Comparison of ENCODE assay signal across 12 cellular contexts in the genomic region with DNA sequence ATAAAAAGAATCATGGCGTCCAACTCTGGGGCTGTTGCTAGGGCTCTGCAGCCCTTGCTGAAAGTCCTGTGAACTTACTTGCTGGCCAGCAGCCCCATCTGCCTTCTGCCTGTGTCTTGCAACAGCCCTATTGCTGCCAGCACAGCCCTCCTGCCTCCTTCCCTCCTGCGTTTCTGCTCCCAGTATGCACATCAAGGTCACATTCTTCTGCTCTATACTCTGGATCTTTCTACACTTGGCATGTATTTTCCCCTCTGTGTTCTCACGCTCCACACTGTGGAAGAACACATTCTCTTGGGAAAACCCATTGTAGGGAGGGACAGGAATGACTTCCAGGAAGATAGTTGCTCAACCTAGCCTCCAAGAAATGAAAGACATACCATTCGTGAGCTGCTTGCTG.
DNase-seq lines count a peak whose midpoint lies in the region; TF ChIP-seq lines count a peak whose summit lies in the region.
"Had no signal": no experiment of that assay in that cellular context is flagged by ENCODE, and none has a peak within 500 bp of the region (broad histone marks: within the 10 kb centered on the region; RNA-seq: fewer than 3 reads in every experiment).

No MANE protein-coding gene starts in this region.

- TF ChIP-seq POLR2A in Peyer's patch (IDR thresholded peaks at IDR 0.05), result no peak

- H2BK120ac ChIP-seq in mesendoderm (ENCODE audit: low read depth, low read length), result no peak overlapping the region

- H3K4me3 Mint-ChIP-seq in T-helper 1 cell treated with Interleukin-12 subunit alpha and Interleukin-12 subunit beta and Interleukin-4 antibody, amounts not matched to agents 30 μg/mL and 1 μg/mL, for 36 hours, result no peak overlapping the region
- H3K4me3 Mint-ChIP-seq: activated CD4-positive, alpha-beta memory T cell treated with anti-CD3 and anti-CD28 coated beads for 36 hours; stimulated activated naive CD8-positive, alpha-beta T cell treated with anti-CD3 and anti-CD28 coated beads, Interleukin-15, amount 100 ng/mL, for 72 hours had no signal

- peaks cover 3% of the 10 kb centered on the region for H3K36me3 Mint-ChIP-seq in T-helper 1 cell treated with Interleukin-12 subunit alpha and Interleukin-12 subunit beta and Interleukin-4 antibody, amounts not matched to agents 30 μg/mL and 1 μg/mL, for 36 hours (ENCODE audit: low read depth)
- H3K36me3 Mint-ChIP-seq: activated CD4-positive, alpha-beta memory T cell treated with anti-CD3 and anti-CD28 coated beads for 36 hours had no signal

- peaks cover 5% of the 10 kb centered on the region for H3K4me1 ChIP-seq in mesendoderm (ENCODE audit: control insufficient read depth, low read depth, low read length)
- H3K4me1 ChIP-seq in tibial artery, result peaks cover 0 to 25% (median 4%) of the 10 kb centered on the region in 4 donors
- peaks cover 0 to 4% (median 0%) of the 10 kb centered on the region in 4 donors for H3K4me1 ChIP-seq in Peyer's patch

- no peak overlapping the region for H2AK5ac ChIP-seq in mesendoderm (ENCODE audit: low read length)

- no peak for TF ChIP-seq CTCF in tibial artery (IDR thresholded peaks at IDR 0.05)
- TF ChIP-seq CTCF in Peyer's patch (IDR thresholded peaks at IDR 0.05), result no peak

- DNase-seq in T-helper 1 cell, result no peak
- DNase-seq in fibroblast of gingiva (ENCODE audit: low read depth), result peak; percentile 97
- DNase-seq in mesendoderm, result peak; percentile 51
- peak; percentile 70 to 77 for DNase-seq in tibial artery
- DNase-seq in medulla oblongata (ENCODE audit: extremely low spot score), result no peak
- DNase-seq in amygdala (lab: John Stamatoyannopoulos, UW), result no peak
- DNase-seq in Peyer's patch, result no peak
- DNase-seq: 8988T; activated CD4-positive, alpha-beta memory T cell treated with anti-CD3 and anti-CD28 coated beads for 36 hours; stimulated activated naive CD8-positive, alpha-beta T cell treated with anti-CD3 and anti-CD28 coated beads, Interleukin-15, amount 100 ng/mL, for 72 hours had no signal

- H4K8ac ChIP-seq in mesendoderm (ENCODE audit: low read depth, low read length), result no peak overlapping the region

- H3K9me3 ChIP-seq in tibial artery (no peaks in the 10 kb centered on the region), Peyer's patch (no peaks in the 10 kb centered on the region)
- H3K9me3 ChIP-seq: SJSA1 had no signal

- H3K36me3 ChIP-seq in mesendoderm (ENCODE audit: control insufficient read depth, insufficient read depth, low read length), result no peaks in the 10 kb centered on the region
- H3K36me3 ChIP-seq in tibial artery, result no peaks in the 10 kb centered on the region
- H3K36me3 ChIP-seq in Peyer's patch, result no peaks in the 10 kb centered on the region
- H3K36me3 ChIP-seq: SJSA1 had no signal

- no peak overlapping the region for H3K9ac ChIP-seq in mesendoderm (ENCODE audit: low read length)

- no peaks in the 10 kb centered on the region for H3K9me3 Mint-ChIP-seq in T-helper 1 cell treated with Interleukin-12 subunit alpha and Interleukin-12 subunit beta and Interleukin-4 antibody, amounts not matched to agents 30 μg/mL and 1 μg/mL, for 36 hours
- H3K9me3 Mint-ChIP-seq: activated CD4-positive, alpha-beta memory T cell treated with anti-CD3 and anti-CD28 coated beads for 36 hours had no signal

- H3K18ac ChIP-seq in mesendoderm (ENCODE audit: low read length), result no peak overlapping the region

- H3K23ac ChIP-seq in mesendoderm (ENCODE audit: low read length), result no peak overlapping the region

- H3K4ac ChIP-seq in mesendoderm (ENCODE audit: low read depth, low read length), result no peak overlapping the region

- H2BK15ac ChIP-seq in mesendoderm (replicated peaks; ENCODE audit: low read depth), result no peak overlapping the region

- peak overlapping the region; percentile 7 for H3K27ac Mint-ChIP-seq in T-helper 1 cell treated with Interleukin-12 subunit alpha and Interleukin-12 subunit beta and Interleukin-4 antibody, amounts not matched to agents 30 μg/mL and 1 μg/mL, for 36 hours
- H3K27ac Mint-ChIP-seq: activated CD4-positive, alpha-beta memory T cell treated with anti-CD3 and anti-CD28 coated beads for 36 hours had no signal

- H3K27ac ChIP-seq in mesendoderm (ENCODE audit: low read depth, low read length), result no peak overlapping the region
- H3K27ac ChIP-seq in tibial artery, result no peak overlapping the region
- no peak overlapping the region for H3K27ac ChIP-seq in Peyer's patch
- H3K27ac ChIP-seq: SJSA1 had no signal

- no peak overlapping the region for H2BK5ac ChIP-seq in mesendoderm (ENCODE audit: low read length)

- intact Hi-C loops in tibial artery (cut with DNase I; ENCODE audit: low total_unique reads), result no loop called here

- no peak overlapping the region for H3K56ac ChIP-seq in mesendoderm (ENCODE audit: low read length)

- H3K4me2 ChIP-seq in mesendoderm (ENCODE audit: low read length), result no peak overlapping the region

- no CpG with 5 or more reads among the region's 4 CpGs for WGBS in mesendoderm (ENCODE audit: extremely low coverage, insufficient coverage, low lambda C conversion rate)

- no peaks in the 10 kb centered on the region for H3K27me3 Mint-ChIP-seq in T-helper 1 cell treated with Interleukin-12 subunit alpha and Interleukin-12 subunit beta and Interleukin-4 antibody, amounts not matched to agents 30 μg/mL and 1 μg/mL, for 36 hours (ENCODE audit: low read depth)
- H3K27me3 Mint-ChIP-seq: activated CD4-positive, alpha-beta memory T cell treated with anti-CD3 and anti-CD28 coated beads for 36 hours; stimulated activated naive CD8-positive, alpha-beta T cell treated with anti-CD3 and anti-CD28 coated beads, Interleukin-15, amount 100 ng/mL, for 72 hours had no signal

- H3K79me1 ChIP-seq in mesendoderm (ENCODE audit: low read length), result no peaks in the 10 kb centered on the region

- no peak overlapping the region for H3K4me3 ChIP-seq in mesendoderm (ENCODE audit: low read length)
- no peak overlapping the region for H3K4me3 ChIP-seq in tibial artery
- no peak overlapping the region for H3K4me3 ChIP-seq in Peyer's patch
- H3K4me3 ChIP-seq: SJSA1 had no signal

- H3K79me2 ChIP-seq in mesendoderm (ENCODE audit: control insufficient read depth, insufficient read depth, low read length), result no peaks in the 10 kb centered on the region

- no peak overlapping the region for H4K5ac ChIP-seq in mesendoderm (ENCODE audit: low read length)

- peaks cover 15% of the 10 kb centered on the region for H3K4me1 Mint-ChIP-seq in T-helper 1 cell treated with Interleukin-12 subunit alpha and Interleukin-12 subunit beta and Interleukin-4 antibody, amounts not matched to agents 30 μg/mL and 1 μg/mL, for 36 hours (ENCODE audit: low read depth)

- H3K27me3 ChIP-seq in mesendoderm (ENCODE audit: insufficient read depth, low read length, poor library complexity), result no peaks in the 10 kb centered on the region
- no peaks in the 10 kb centered on the region for H3K27me3 ChIP-seq in tibial artery
- H3K27me3 ChIP-seq in Peyer's patch, result no peaks in the 10 kb centered on the region
- H3K27me3 ChIP-seq: SJSA1 had no signal

Comparison
In these comparisons a context has a peak if more than half of its experiments do, and no peak if none do; other contexts are left out.
1. DNase-seq: peak in fibroblast of gingiva (single experiment), mesendoderm (single experiment) and tibial artery (2 of 2); none in T-helper 1 cell (0 of 5), medulla oblongata (single experiment), amygdala (0 of 56) and Peyer's patch (0 of 3).